Comparison of ENCODE assay signal across 9 cellular contexts in genomic region chr10:102352066-102352715, GRCh38. TPM values are rescaled to one million over a fixed set of nuclear protein-coding genes. Genes with fewer than 3 reads are reported as not detected.
DNase-seq lines count a peak whose midpoint lies in the region; ATAC-seq and TF ChIP-seq lines count a peak whose summit lies in the region.
"Had no signal": no experiment of that assay in that cellular context is flagged by ENCODE, and none has a peak within 500 bp of the region (broad histone marks: within the 10 kb centered on the region; RNA-seq: fewer than 3 reads in every experiment).

No MANE protein-coding gene starts in this region.

- H3K36me3 ChIP-seq in CD8-positive, alpha-beta T cell (ENCODE audit: insufficient read depth, low read length): peaks cover 22% of the 10 kb centered on the region
- H3K36me3 ChIP-seq in fibroblast of lung (ENCODE audit: control insufficient read depth, insufficient read depth, low read length) (peaks cover 6% of the 10 kb centered on the region), neuronal stem cell (replicated peaks in 1 of 2; ENCODE audit: control insufficient read depth in 2 of 2, insufficient read depth in 2 of 2, low read length in 2 of 2) (peaks cover 27 to 55% of the 10 kb centered on the region in 2 donors)

- no peak overlapping the region for H3K14ac ChIP-seq in neuronal stem cell (ENCODE audit: low read length)

- H3K4me2 ChIP-seq in fibroblast of lung (ENCODE audit: extremely low read depth, insufficient read depth, low read length): no peak overlapping the region
- H3K4me2 ChIP-seq in neuronal stem cell (ENCODE audit: insufficient read depth, low read length, poor library complexity, severe bottlenecking): no peak overlapping the region

- no peak overlapping the region for H3K4me3 Mint-ChIP-seq in CD8-positive, alpha-beta T cell
- H3K4me3 Mint-ChIP-seq: IgD-negative memory B cell had no signal

- no peaks in the 10 kb centered on the region for H3K27me3 ChIP-seq in CD8-positive, alpha-beta T cell (ENCODE audit: insufficient read depth, low read length)
- H3K27me3 ChIP-seq in fibroblast of lung (ENCODE audit: control insufficient read depth, insufficient read depth, low read length) (no peaks in the 10 kb centered on the region), neuronal stem cell (ENCODE audit: control insufficient read depth in 3 of 3, insufficient read depth in 3 of 3, low read depth in 1 of 3, low read length in 3 of 3) (no peaks in the 10 kb centered on the region)

- H3K27ac ChIP-seq in CD8-positive, alpha-beta T cell (ENCODE audit: low read depth, low read length): no peak overlapping the region
- H3K27ac ChIP-seq in fibroblast of lung (ENCODE audit: insufficient read depth, low read length) (no peak overlapping the region), neuronal stem cell (replicated peaks; ENCODE audit: low read length) (no peak overlapping the region)

- no peaks in the 10 kb centered on the region for H3K9me3 ChIP-seq in CD8-positive, alpha-beta T cell (ENCODE audit: low read length)
- H3K9me3 ChIP-seq in fibroblast of lung (ENCODE audit: control insufficient read depth, insufficient read depth, low read depth, low read length) (no peaks in the 10 kb centered on the region), neuronal stem cell (replicated peaks in 1 of 2; ENCODE audit: control insufficient read depth in 2 of 2, insufficient read depth in 1 of 2, low read depth in 1 of 2, low read length in 2 of 2) (no peaks in the 10 kb centered on the region)

- H3K4me3 ChIP-seq in CD8-positive, alpha-beta T cell (ENCODE audit: low read depth, low read length): no peak overlapping the region
- H3K4me3 ChIP-seq in fibroblast of lung (replicated peaks in 1 of 4; ENCODE audit: control extremely low read depth in 1 of 4, insufficient read depth in 1 of 4, low read depth in 3 of 4, low read length in 4 of 4) (no peak overlapping the region), neuronal stem cell (ENCODE audit: low read length in 2 of 2) (no peak overlapping the region)

- no peaks in the 10 kb centered on the region for H3K4me1 ChIP-seq in CD8-positive, alpha-beta T cell (ENCODE audit: insufficient read depth, low read length)
- H3K4me1 ChIP-seq in fibroblast of lung (ENCODE audit: control insufficient read depth, extremely low read depth, insufficient read depth, low read length) (no peaks in the 10 kb centered on the region), neuronal stem cell (ENCODE audit: control insufficient read depth in 2 of 2, insufficient read depth in 1 of 2, low read depth in 1 of 2, low read length in 2 of 2) (no peaks in the 10 kb centered on the region)

- peak; percentile 43 to 80 (median 71) for DNase-seq in CD8-positive, alpha-beta T cell
- DNase-seq in HT1080 (ENCODE audit: low read depth): peak; percentile 73
- peak; percentile 82 for DNase-seq in OCI-M1 (lab: John Stamatoyannopoulos, UW)
- DNase-seq in activated T-cell treated with anti-CD3 and anti-CD28 coated beads, Interleukin-2, amount 50 U/mL, for 1 hour: peak; percentile 74
- peak; percentile 32 to 67 for DNase-seq in fibroblast of lung (ENCODE audit: low read depth in 2 of 2)
- DNase-seq in neuronal stem cell (ENCODE audit: low spot score): peak; percentile 68
- peak; percentile 33 for DNase-seq in stromal cell of bone marrow (ENCODE audit: low read depth)
- no peak for DNase-seq in mesenteric fat pad (ENCODE audit: low spot score)

- no CpG with 5 or more reads among the region's 7 CpGs for WGBS in neuronal stem cell (ENCODE audit: extremely low coverage in 2 of 2, insufficient read length in 2 of 2, insufficient replicate concordance in 1 of 2), 2 donors

- TF ChIP-seq CTCF in CD8-positive, alpha-beta T cell (IDR thresholded peaks at IDR 0.05): peak; percentile 97
- peak; percentile 82 to 98 for TF ChIP-seq CTCF in fibroblast of lung (conservative IDR thresholded peaks at IDR 0.05 in 1 of 2, IDR thresholded peaks at IDR 0.05 in 1 of 2; ENCODE audit: low read depth in 1 of 2, low read length in 2 of 2)

- H3K9ac ChIP-seq in fibroblast of lung (ENCODE audit: insufficient read depth, low read length) (no peak overlapping the region), neuronal stem cell (ENCODE audit: low read depth, low read length, poor library complexity) (no peak overlapping the region)

- H3K4ac ChIP-seq in neuronal stem cell (ENCODE audit: low read length): no peak overlapping the region

- H4K20me1 ChIP-seq in fibroblast of lung (ENCODE audit: control insufficient read depth, extremely low read depth, insufficient read depth, low read length): no peaks in the 10 kb centered on the region

- H3K27ac Mint-ChIP-seq in CD8-positive, alpha-beta T cell: no peak overlapping the region
- H3K27ac Mint-ChIP-seq: IgD-negative memory B cell had no signal

- POLR2A ChIA-PET in CD8-positive, alpha-beta T cell (lab: Charles Lee): interaction anchor here (1.1 to 1.6 kb wide), 2 partner anchors 108 to 122 kb away, joined by 3 to 9 read pairs; no protein-coding TSS in a partner anchor

- H3K27me3 Mint-ChIP-seq in CD8-positive, alpha-beta T cell (ENCODE audit: low read depth): no peaks in the 10 kb centered on the region
- H3K27me3 Mint-ChIP-seq: IgD-negative memory B cell had no signal

- no peaks in the 10 kb centered on the region for H3K79me2 ChIP-seq in fibroblast of lung (ENCODE audit: control insufficient read depth, insufficient read depth, low read length)

- CTCF ChIA-PET in CD8-positive, alpha-beta T cell (lab: Charles Lee): interaction anchor here (0.6 to 18.6 kb wide), 45 partner anchors 9 to 376 kb away, joined by 3 to 375 read pairs (median 4); partner anchors contain the start of genes ELOVL3, GBF1 and TRIM8

- H3K9me3 Mint-ChIP-seq in CD8-positive, alpha-beta T cell: no peaks in the 10 kb centered on the region
- H3K9me3 Mint-ChIP-seq: IgD-negative memory B cell had no signal

- H3K79me1 ChIP-seq in neuronal stem cell (ENCODE audit: low read depth, low read length): no peaks in the 10 kb centered on the region

- H2BK15ac ChIP-seq in neuronal stem cell (ENCODE audit: low read length): no peak overlapping the region

- H2BK12ac ChIP-seq in neuronal stem cell (ENCODE audit: low read length): no peak overlapping the region

- no peak overlapping the region for H2BK120ac ChIP-seq in neuronal stem cell (ENCODE audit: low read depth, low read length)

- peaks cover 79% of the 10 kb centered on the region for H3K36me3 Mint-ChIP-seq in CD8-positive, alpha-beta T cell

- H2AK5ac ChIP-seq in neuronal stem cell (ENCODE audit: low read depth, low read length): no peak overlapping the region

- H3K4me1 Mint-ChIP-seq in CD8-positive, alpha-beta T cell (ENCODE audit: low read depth): no peaks in the 10 kb centered on the region

- no peak overlapping the region for H3K18ac ChIP-seq in neuronal stem cell (ENCODE audit: low read length)

- intact Hi-C loops in CD8-positive, alpha-beta T cell (cut with DNase I, micrococcal nuclease): loop anchor here (1.0 kb wide), 2 partner anchors 123 to 183 kb away; no protein-coding TSS in a partner anchor

- H2AFZ ChIP-seq in fibroblast of lung (ENCODE audit: low read length) (no peak overlapping the region), neuronal stem cell (ENCODE audit: low read length) (no peak overlapping the region)

- H3K23ac ChIP-seq in neuronal stem cell (ENCODE audit: low read depth, low read length, poor library complexity): no peak overlapping the region

- no peak overlapping the region for H4K8ac ChIP-seq in neuronal stem cell (ENCODE audit: low read depth, low read length)

- peak; percentile 88 for ATAC-seq in CD8-positive, alpha-beta T cell

- no peak overlapping the region for H4K91ac ChIP-seq in neuronal stem cell (ENCODE audit: low read depth, low read length, poor library complexity)

- no peak overlapping the region for H2BK5ac ChIP-seq in neuronal stem cell (ENCODE audit: low read length)

RNA-seq across cellular contexts. Expression of gene NFKB2, which starts 43.3 kb away (rescaled TPM):
- total RNA-seq in CD8-positive, alpha-beta T cell: 100 to 1,000 TPM; 369 to 398 TPM
- 17.3 and 18.5 TPM in 2 replicates for total RNA-seq in HT1080 (2014; rRNA removed; shearing (Covaris generic))
- polyA plus RNA-seq in HT1080 (2015; cell fraction: cytosol; rRNA removed): 17.7 and 20.6 TPM in 2 replicates
- 71.8 and 75.9 TPM in 2 replicates for polyA plus RNA-seq in HT1080 (2015; cell fraction: nucleus; rRNA removed)
- total RNA-seq in fibroblast of lung (16.7 and 23.3 TPM in 2 replicates), mesenteric fat pad (43.0 TPM)
- polyA plus RNA-seq in fibroblast of lung: 6.8 and 7.6 TPM in 2 replicates
- polyA plus RNA-seq in fibroblast of lung (2012): 10.5 and 13.1 TPM in 2 replicates
- 11.3 and 14.5 TPM in 2 replicates for polyA minus RNA-seq in fibroblast of lung (ENCODE audit: low replicate concordance)
- polyA plus RNA-seq in neuronal stem cell (2013, experiment 1 of 2): 7.6 TPM
- polyA plus RNA-seq in neuronal stem cell (2013, experiment 2 of 2): 8.2 TPM
